In the genomic region with DNA sequence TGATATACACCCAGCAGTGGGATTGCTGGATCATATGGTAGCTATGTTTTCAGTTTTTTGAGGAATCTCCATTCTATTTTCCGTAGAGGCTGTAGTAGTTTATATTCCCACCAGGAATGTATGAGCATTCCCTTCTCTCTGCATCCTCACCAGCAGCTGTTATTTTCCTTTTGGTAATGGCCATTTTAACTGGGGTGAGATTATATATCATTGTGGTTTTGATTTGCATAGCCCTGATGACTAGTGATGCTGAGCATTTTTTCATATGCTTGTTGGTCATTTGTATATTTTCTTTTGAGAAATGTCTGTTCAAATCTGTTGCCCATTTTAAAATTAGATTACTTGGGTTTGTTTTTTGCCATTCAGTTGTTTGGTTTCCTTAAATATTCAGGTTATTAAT, we compare ENCODE assay signal across 20 cellular contexts. TPM values are rescaled to one million over a fixed set of nuclear protein-coding genes. Genes with fewer than 3 reads are reported as not detected.
"Had no signal": no experiment of that assay in that cellular context is flagged by ENCODE, and none has a peak within 500 bp of the region (broad histone marks: within the 10 kb centered on the region; RNA-seq: fewer than 3 reads in every experiment).

No MANE protein-coding gene starts in this region.

- H3K4me2 ChIP-seq: neural progenitor cell had no signal

- H3K27me3 ChIP-seq: breast epithelium, gastroesophageal sphincter, right atrium auricular region, testis, transverse colon had no signal

- H3K27ac ChIP-seq: breast epithelium, gastroesophageal sphincter, neural progenitor cell, right atrium auricular region, testis, transverse colon had no signal

- H3K4me3 ChIP-seq: breast epithelium, gastroesophageal sphincter, neural progenitor cell, right atrium auricular region, testis, transverse colon had no signal

- H2AFZ ChIP-seq: neural progenitor cell had no signal

- DNase-seq: activated CD4-positive, alpha-beta T cell treated with anti-CD3 and anti-CD28 coated beads for 4 hours; activated CD4-positive, alpha-beta T cell treated with anti-CD3 and anti-CD28 coated beads, Interleukin-2, amount 50 U/mL, for 4 hours; activated CD4-positive, CD25-positive, alpha-beta regulatory T cell; activated effector memory CD4-positive, alpha-beta T cell treated with Interleukin-2 at 50 U/mL for 16 hours; activated naive CD4-positive, alpha-beta T cell treated with Interleukin-2 at 50 U/mL for 16 hours; activated naive CD8-positive, alpha-beta T cell treated with anti-CD3 and anti-CD28 coated beads for 36 hours; activated T-cell treated with anti-CD3 and anti-CD28 coated beads for 4 hours; activated T-cell treated with anti-CD3 and anti-CD28 coated beads, Interleukin-2, amount 50 U/mL, for 72 hours; central memory CD4-positive, alpha-beta T cell; hippocampal formation; natural killer cell; stimulated activated CD4-positive, alpha-beta T cell treated with anti-CD3 and anti-CD28 coated beads, Interleukin-2, amount 100 ng/mL, for 48 hours; stimulated activated naive CD8-positive, alpha-beta T cell treated with anti-CD3 and anti-CD28 coated beads, Interleukin-15, Interleukin-2, amounts not matched to agents 100 U/mL and 50 U/mL, for 24 hours; testis; transverse colon had no signal

- H3K9ac ChIP-seq: neural progenitor cell had no signal

- H3K36me3 ChIP-seq: breast epithelium, gastroesophageal sphincter, neural progenitor cell, right atrium auricular region, transverse colon had no signal

- H3K4me1 ChIP-seq: breast epithelium, gastroesophageal sphincter, neural progenitor cell, testis, transverse colon had no signal

- H3K9me3 ChIP-seq: testis had no signal

RNA-seq across cellular contexts. Expression of a gene that starts 11.2 kb away (rescaled TPM):
- total RNA-seq: activated naive CD8-positive, alpha-beta T cell treated with anti-CD3 and anti-CD28 coated beads for 36 hours; activated T-cell treated with anti-CD3 and anti-CD28 coated beads, Interleukin-2, amount 50 U/mL, for 72 hours; natural killer cell; T-helper 1 cell treated with Interleukin-12 subunit alpha and Interleukin-12 subunit beta and Interleukin-4 antibody, amounts not matched to agents 30 ng/mL and 1 ng/mL, for 36 hours had no signal

RNA-seq across cellular contexts. Expression of a gene that starts 41.3 kb away (rescaled TPM):
- total RNA-seq: activated naive CD8-positive, alpha-beta T cell treated with anti-CD3 and anti-CD28 coated beads for 36 hours; natural killer cell; T-helper 1 cell treated with Interleukin-12 subunit alpha and Interleukin-12 subunit beta and Interleukin-4 antibody, amounts not matched to agents 30 ng/mL and 1 ng/mL, for 36 hours had no signal
